ENCODE assay signal across 22 cellular contexts in genomic region chr5:140497897-140498296, GRCh38. TPM values are rescaled to one million over a fixed set of nuclear protein-coding genes. Genes with fewer than 3 reads are reported as not detected.
DNase-seq lines count a peak whose midpoint lies in the region; ATAC-seq, FAIRE-seq and TF ChIP-seq lines count a peak whose summit lies in the region.
"Had no signal": no experiment of that assay in that cellular context is flagged by ENCODE, and none has a peak within 500 bp of the region (broad histone marks: within the 10 kb centered on the region; RNA-seq: fewer than 3 reads in every experiment).

No MANE protein-coding gene starts in this region.

- ATAC-seq in A549, result peak; percentile 30 to 42; a peak in 2 of 6 replicates
- peak; percentile 77 for ATAC-seq in K562
- ATAC-seq in WTC11, result no peak
- ATAC-seq: activated CD8-positive, alpha-beta memory T cell treated with anti-CD3 and anti-CD28 coated beads, Interleukin-2, amount 10 ng/mL, durations not matched to agents 7 days and 5 days; effector memory CD8-positive, alpha-beta T cell; Panc1; right cardiac atrium had no signal

- H4K20me1 ChIP-seq in K562 (replicated peaks; ENCODE audit: control insufficient read depth, insufficient read depth, low read length), result no peaks in the 10 kb centered on the region

- H3K4me3 Mint-ChIP-seq in WTC11, result no peak overlapping the region
- H3K4me3 Mint-ChIP-seq: activated CD8-positive, alpha-beta memory T cell treated with anti-CD3 and anti-CD28 coated beads, Interleukin-2, amount 10 ng/mL, durations not matched to agents 7 days and 5 days; CD4-positive, alpha-beta memory T cell; effector memory CD8-positive, alpha-beta T cell; stimulated activated naive CD8-positive, alpha-beta T cell treated with anti-CD3 and anti-CD28 coated beads, Interleukin-15, Interleukin-2, amounts not matched to agents 100 ng/mL and 50 ng/mL, for 24 hours; type B pancreatic cell had no signal

- POLR2A ChIA-PET in A549 (lab: Yijun Ruan, JAX) (no interaction called here), K562 (lab: Yijun Ruan, JAX) (no interaction called here), WTC11 (lab: Charles Lee) (no interaction called here)

- H3K4me3 ChIP-seq in A549, result no peak overlapping the region
- no peak overlapping the region for H3K4me3 ChIP-seq in K562
- H3K4me3 ChIP-seq in liver (ENCODE audit: low read depth in 1 of 3, low read length in 3 of 3), result no peak overlapping the region
- no peak overlapping the region for H3K4me3 ChIP-seq in coronary artery
- H3K4me3 ChIP-seq: HAP-1 had no signal

- peaks cover 17% of the 10 kb centered on the region for H3K36me3 Mint-ChIP-seq in WTC11

- H3K27me3 ChIP-seq in K562 (ENCODE audit: control insufficient read depth in 2 of 2, insufficient read depth in 2 of 2, low read length in 2 of 2), result no peaks in the 10 kb centered on the region
- no peaks in the 10 kb centered on the region for H3K27me3 ChIP-seq in liver (ENCODE audit: control insufficient read depth in 4 of 4, insufficient read depth in 4 of 4, low read length in 3 of 4)

- H3K4me2 ChIP-seq in A549 (peak overlapping the region; percentile 40), K562 (ENCODE audit: insufficient read depth, low read length) (no peak overlapping the region)
- H3K4me2 ChIP-seq: SK-N-SH had no signal

- H3K9me3 ChIP-seq in A549 (no peaks in the 10 kb centered on the region), K562 (replicated peaks; ENCODE audit: control insufficient read depth, insufficient read depth, low read depth, low read length) (no peaks in the 10 kb centered on the region), liver (ENCODE audit: control insufficient read depth in 4 of 4, low read length in 3 of 4) (no peaks in the 10 kb centered on the region)
- H3K9me3 ChIP-seq: HAP-1, SK-N-SH had no signal

- H3K27ac ChIP-seq in A549 (no peak overlapping the region), K562 (ENCODE audit: extremely low read depth, low read depth, low read length) (no peak overlapping the region), liver (ENCODE audit: low read depth in 1 of 2, low read length in 2 of 2) (peak overlapping the region in 1 of 2 donors; percentile 26), coronary artery (no peak overlapping the region)

- in situ Hi-C loops in K562 (cut with MboI), result no loop called here

- H3K9me1 ChIP-seq in K562 (ENCODE audit: control insufficient read depth, insufficient read depth, low read length), result no peaks in the 10 kb centered on the region

- no peaks in the 10 kb centered on the region for H3K4me1 Mint-ChIP-seq in WTC11

- no TSS peak for BruUV-seq in K562 (replicated peaks; lab: Mats Ljungman, UMichigan)

- FAIRE-seq in A549 (lab: Jason Lieb, UNC) (no peak), GM18507 (lab: Jason Lieb, UNC) (peak; percentile 62), K562 (lab: Jason Lieb, UNC) (no peak)

- CTCF ChIA-PET in A549 (lab: Yijun Ruan, JAX) (no interaction called here), K562 (lab: Yijun Ruan, JAX; ENCODE audit: low intra/inter-chr PET ratio) (no interaction called here), WTC11 (lab: Charles Lee) (interaction anchor here (1.4 kb wide), 1 partner anchor 139 kb away, joined by 3 read pairs; no protein-coding TSS in a partner anchor)

- TF ChIP-seq POLR2A in A549 (IDR thresholded peaks at IDR 0.05; ENCODE audit: low read length) (no peak), K562 (conservative IDR thresholded peaks at IDR 0.05) (no peak)

- TF ChIP-seq RAD21 in A549 (conservative IDR thresholded peaks at IDR 0.05 in 1 of 2, IDR thresholded peaks at IDR 0.05 in 1 of 2) (no peak), K562 (CRISPR knock-in tag; conservative IDR thresholded peaks at IDR 0.05 in 1 of 2, IDR thresholded peaks at IDR 0.05 in 1 of 2) (no peak), liver (IDR thresholded peaks at IDR 0.05) (peak; percentile 51 to 55)

- H2AFZ ChIP-seq in K562 (ENCODE audit: low read depth, low read length), result no peak overlapping the region

- peaks cover 46% of the 10 kb centered on the region for H3K36me3 ChIP-seq in K562 (ENCODE audit: control insufficient read depth, insufficient read depth, low read length)
- H3K36me3 ChIP-seq in liver (ENCODE audit: control insufficient read depth in 4 of 4, insufficient read depth in 3 of 4, low read depth in 1 of 4, low read length in 3 of 4), result peaks cover 1 to 12% (median 8%) of the 10 kb centered on the region in 4 donors

- no peaks in the 10 kb centered on the region for H3K9me3 Mint-ChIP-seq in WTC11
- H3K9me3 Mint-ChIP-seq: activated T-helper 2 cell treated with anti-CD3 and anti-CD28 coated beads, Interferon-gamma antibody, Interleukin-2, Interleukin-4, amounts not matched to agents 10 μg/mL and 5 μg/mL and 100 μg/mL, durations not matched to agents 14 hours and 24 hours and 36 hours; CD4-positive, alpha-beta memory T cell; effector memory CD8-positive, alpha-beta T cell; stimulated activated naive CD8-positive, alpha-beta T cell treated with anti-CD3 and anti-CD28 coated beads, Interleukin-15, Interleukin-2, amounts not matched to agents 100 ng/mL and 50 ng/mL, for 24 hours; type B pancreatic cell had no signal

- no peaks in the 10 kb centered on the region; the same call in 2 of the 3 replicates for H3K79me2 ChIP-seq in K562 (ENCODE audit: control insufficient read depth, insufficient read depth, low read length)

- no peak overlapping the region for H3K27ac Mint-ChIP-seq in WTC11
- H3K27ac Mint-ChIP-seq: activated CD8-positive, alpha-beta memory T cell treated with anti-CD3 and anti-CD28 coated beads, Interleukin-2, amount 10 ng/mL, durations not matched to agents 7 days and 5 days; activated T-helper 2 cell treated with anti-CD3 and anti-CD28 coated beads, Interferon-gamma antibody, Interleukin-2, Interleukin-4, amounts not matched to agents 10 μg/mL and 5 μg/mL and 100 μg/mL, durations not matched to agents 14 hours and 24 hours and 36 hours; effector memory CD8-positive, alpha-beta T cell; stimulated activated naive CD8-positive, alpha-beta T cell treated with anti-CD3 and anti-CD28 coated beads, Interleukin-15, Interleukin-2, amounts not matched to agents 100 ng/mL and 50 ng/mL, for 24 hours; type B pancreatic cell had no signal

- H3K4me1 ChIP-seq in A549 (peaks cover 11% of the 10 kb centered on the region; the same call in 2 of the 3 replicates), K562 (replicated peaks in 1 of 2; ENCODE audit: control insufficient read depth in 2 of 2, insufficient read depth in 2 of 2, low read length in 2 of 2) (no peaks in the 10 kb centered on the region), liver (ENCODE audit: control insufficient read depth in 4 of 4, insufficient read depth in 4 of 4, low read length in 3 of 4) (peaks cover 0 to 25% (median 8%) of the 10 kb centered on the region in 4 donors)
- H3K4me1 ChIP-seq: HAP-1 had no signal

- TF ChIP-seq CTCF in A549 (IDR thresholded peaks at IDR 0.05) (no peak), K562 (IDR thresholded peaks at IDR 0.05 in 2 of 3, conservative IDR thresholded peaks at IDR 0.05 in 1 of 3; ENCODE audit: insufficient read depth in 2 of 3, low read depth in 1 of 3, low read length in 3 of 3) (no peak), liver (IDR thresholded peaks at IDR 0.05; ENCODE audit: low read depth, low read length, missing input control) (no peak), coronary artery (IDR thresholded peaks at IDR 0.05) (no peak), WTC11 (IDR thresholded peaks at IDR 0.05) (no peak)

- TF ChIP-seq EP300 in A549 (IDR thresholded peaks at IDR 0.05) (no peak), K562 (IDR thresholded peaks at IDR 0.05; ENCODE audit: low read length) (no peak)

- no peaks in the 10 kb centered on the region for H3K27me3 Mint-ChIP-seq in WTC11 (ENCODE audit: low read depth)
- H3K27me3 Mint-ChIP-seq: activated CD8-positive, alpha-beta memory T cell treated with anti-CD3 and anti-CD28 coated beads, Interleukin-2, amount 10 ng/mL, durations not matched to agents 7 days and 5 days; CD4-positive, alpha-beta memory T cell; effector memory CD8-positive, alpha-beta T cell; stimulated activated naive CD8-positive, alpha-beta T cell treated with anti-CD3 and anti-CD28 coated beads, Interleukin-15, Interleukin-2, amounts not matched to agents 100 ng/mL and 50 ng/mL, for 24 hours; type B pancreatic cell had no signal

- intact Hi-C loops in K562 (cut with micrococcal nuclease), result no loop called here

- DNase-seq in A549 (ENCODE audit: low read depth in 1 of 2, low spot score in 1 of 2) (peak in 1 of 2 experiments; percentile 27), GM18507 (ENCODE audit: extremely low spot score, insufficient read length, low read depth) (no peak), K562 (ENCODE audit: extremely low read depth in 1 of 4, low spot score in 3 of 4) (peak in 1 of 4 experiments; percentile 4), coronary artery (ENCODE audit: low spot score) (no peak), amygdala (lab: John Stamatoyannopoulos, UW) (no peak), WTC11 (ENCODE audit: low spot score) (no peak), NCI-H2081 (lab: John Stamatoyannopoulos, UW) (no peak)
- DNase-seq: activated CD8-positive, alpha-beta memory T cell treated with anti-CD3 and anti-CD28 coated beads, Interleukin-2, amount 10 ng/mL, durations not matched to agents 7 days and 5 days; CD4-positive, alpha-beta memory T cell; effector memory CD8-positive, alpha-beta T cell; islet precursor cell; Kasumi-1; NCI-H1105 treated with DMSO at 0.1 percent for 48 hours; NCI-H2227 treated with DMSO at 0.1 percent for 48 hours; right cardiac atrium; SK-N-SH had no signal

- H3K9ac ChIP-seq in K562 (ENCODE audit: insufficient read depth in 1 of 2, low read depth in 2 of 2, low read length in 2 of 2) (no peak overlapping the region), liver (ENCODE audit: low read depth in 1 of 2, low read length in 2 of 2) (no peak overlapping the region)
- H3K9ac ChIP-seq: SK-N-SH had no signal

RNA-seq across cellular contexts. Expression of gene EIF4EBP3, which starts 49.6 kb away (rescaled TPM):
- 2.0 and 2.9 TPM in 2 replicates for polyA plus RNA-seq in A549 (2011; rRNA removed)
- polyA plus RNA-seq in A549 (2012; cell fraction: cytosol; rRNA removed), result 0.79 and 1.1 TPM in 2 replicates
- 2.1 and 3.8 TPM in 2 replicates for polyA plus RNA-seq in A549 (2012; cell fraction: nucleus; rRNA removed)
- 0.96 to 1.6 TPM (median 1.2 TPM) in 3 replicates for polyA plus RNA-seq in A549 (2017; fragmentation: RNase III; extraction: RNeasy Plus Mini Kit Qiagen cat#74134 plus additional on column Dnase treatment)
- 2.2 and 3.0 TPM in 2 replicates for polyA minus RNA-seq in A549 (2011; rRNA and poly(A)+ RNA removed)
- 4.1 TPM in 1 of 2 replicates, not detected in the other for total RNA-seq in K562 (2011; cell fraction: chromatin; rRNA removed; ENCODE audit: low replicate concordance)
- 3.3 TPM in 1 of 2 replicates, not detected in the other for total RNA-seq in K562 (2011; cell fraction: nucleolus; rRNA removed)
- total RNA-seq in K562 (2011; cell fraction: nucleoplasm; rRNA removed), result 3.9 TPM in 1 of 2 replicates, not detected in the other
- total RNA-seq in K562 (2014; rRNA removed), result 1.3 and 2.3 TPM in 2 replicates
- total RNA-seq in K562 (2014; rRNA removed; fragmentation: Illumina TruSeq; extraction: Trizol), result 2.5 and 3.8 TPM in 2 replicates
- 0.72 and 1.3 TPM in 2 replicates for total RNA-seq in K562 (2015; rRNA removed; fragmentation: Illumina TruSeq; extraction: Trizol)
- 5.7 and 7.7 TPM in 2 replicates for total RNA-seq in K562 (2021)
- 3.1 and 4.7 TPM in 2 replicates for polyA plus RNA-seq in K562 (2011; rRNA removed)
- 3.2 and 5.0 TPM in 2 replicates for polyA plus RNA-seq in K562 (2011; cell fraction: cytosol; rRNA removed)
- 3.0 and 4.1 TPM in 2 replicates for polyA plus RNA-seq in K562 (2011; cell fraction: nucleus; rRNA removed)
- 5.0 and 8.7 TPM in 2 replicates for polyA plus RNA-seq in K562 (2012)
- 3.1 and 4.1 TPM in 2 replicates for polyA plus RNA-seq in K562 (2014; fragmentation: Illumina TruSeq; extraction: Trizol)
- 1 to 10 TPM; 5.0 to 7.5 TPM for polyA plus RNA-seq in K562 (2014; fragmentation: Nextera tagmentation; extraction: Ambion mirVana)
- polyA plus RNA-seq in K562 (2014; rRNA removed), result 3.4 and 4.0 TPM in 2 replicates
- 0.56 and 3.0 TPM in 2 replicates for polyA minus RNA-seq in K562 (2011; rRNA and poly(A)+ RNA removed)
- polyA minus RNA-seq in K562 (2011; cell fraction: cytosol; rRNA and poly(A)+ RNA removed), result not detected in 2 replicates
- 0.67 and 0.89 TPM in 2 replicates for polyA minus RNA-seq in K562 (2011; cell fraction: nucleus; rRNA and poly(A)+ RNA removed)
- 1 to 10 TPM; 1.4 to 1.5 TPM for total RNA-seq in liver
- 10 to 100 TPM; 14.6 to 55.8 TPM for polyA plus RNA-seq in liver
- 8.4 to 9.8 TPM (median 8.8 TPM) in 3 replicates for total RNA-seq in WTC11 (2021)

RNA-seq across cellular contexts. Expression of gene SRA1, which starts 59.4 kb away (rescaled TPM):
- polyA plus RNA-seq in A549 (2011; rRNA removed) (48.1 and 50.8 TPM in 2 replicates), A549 (2017; fragmentation: RNase III; extraction: RNeasy Plus Mini Kit Qiagen cat#74134 plus additional on column Dnase treatment) (28.6 to 32.1 TPM (median 30.3 TPM) in 3 replicates), K562 (2011; rRNA removed) (38.8 and 41.3 TPM in 2 replicates), K562 (2014; fragmentation: Illumina TruSeq; extraction: Trizol) (43.6 and 49.5 TPM in 2 replicates), K562 (2014; fragmentation: Nextera tagmentation; extraction: Ambion mirVana) (10 to 100 TPM; 24.1 to 33.6 TPM), K562 (2014; rRNA removed) (44.4 and 50.8 TPM in 2 replicates), liver (10 to 100 TPM; 20.9 to 41.1 TPM)
- polyA plus RNA-seq in A549 (2012; cell fraction: cytosol; rRNA removed), result 27.9 and 30.4 TPM in 2 replicates
- polyA plus RNA-seq in A549 (2012; cell fraction: nucleus; rRNA removed), result 18.5 and 21.7 TPM in 2 replicates
- 26.5 and 32.6 TPM in 2 replicates for polyA minus RNA-seq in A549 (2011; rRNA and poly(A)+ RNA removed)
- total RNA-seq in K562 (2011; cell fraction: chromatin; rRNA removed; ENCODE audit: low replicate concordance), result 44.2 and 57.1 TPM in 2 replicates
- total RNA-seq in K562 (2011; cell fraction: nucleolus; rRNA removed), result 30.1 and 33.9 TPM in 2 replicates
- total RNA-seq in K562 (2011; cell fraction: nucleoplasm; rRNA removed), result 35.3 and 37.7 TPM in 2 replicates
- total RNA-seq in K562 (2014; rRNA removed) (45.0 and 58.1 TPM in 2 replicates), K562 (2014; rRNA removed; fragmentation: Illumina TruSeq; extraction: Trizol) (31.6 and 31.8 TPM in 2 replicates), K562 (2015; rRNA removed; fragmentation: Illumina TruSeq; extraction: Trizol) (30.5 and 35.2 TPM in 2 replicates), K562 (2021) (45.8 and 47.4 TPM in 2 replicates), liver (10 to 100 TPM; 12.9 to 18.7 TPM), WTC11 (2021) (34.5 to 37.8 TPM (median 34.6 TPM) in 3 replicates)
- polyA plus RNA-seq in K562 (2011; cell fraction: cytosol; rRNA removed), result 33.4 and 34.1 TPM in 2 replicates
- polyA plus RNA-seq in K562 (2011; cell fraction: nucleus; rRNA removed), result 40.8 and 53.9 TPM in 2 replicates
- polyA plus RNA-seq in K562 (2012), result 36.1 and 39.8 TPM in 2 replicates
- polyA minus RNA-seq in K562 (2011; rRNA and poly(A)+ RNA removed), result 19.8 and 24.2 TPM in 2 replicates
- polyA minus RNA-seq in K562 (2011; cell fraction: cytosol; rRNA and poly(A)+ RNA removed), result 17.1 and 24.6 TPM in 2 replicates
- 13.3 and 20.3 TPM in 2 replicates for polyA minus RNA-seq in K562 (2011; cell fraction: nucleus; rRNA and poly(A)+ RNA removed)
